Comparison of ENCODE assay signal across 16 cellular contexts in the genomic region with DNA sequence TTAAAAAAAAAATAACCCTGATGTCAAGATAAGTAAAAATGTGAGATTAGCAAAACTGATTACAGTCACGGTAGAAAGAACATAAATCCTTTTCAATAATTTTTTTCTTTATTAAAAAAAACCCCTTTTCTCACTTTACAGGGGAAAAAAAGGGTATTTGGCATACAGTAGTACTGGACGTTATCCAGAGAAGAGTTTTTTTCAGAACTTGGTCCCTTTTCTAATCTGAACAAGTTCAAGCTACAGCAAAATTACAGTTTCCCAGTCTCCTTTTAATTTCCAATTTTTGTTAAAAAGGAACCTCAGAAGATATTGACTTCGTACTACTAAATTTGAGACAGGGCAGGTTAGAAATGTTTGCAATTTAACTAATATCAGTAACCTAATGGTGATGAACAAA.
"Had no signal": no experiment of that assay in that cellular context is flagged by ENCODE, and none has a peak within 500 bp of the region (broad histone marks: within the 10 kb centered on the region; RNA-seq: fewer than 3 reads in every experiment).

No MANE protein-coding gene starts in this region.

- H3K36me3 ChIP-seq: esophagus squamous epithelium, lower lobe of right lung, SJCRH30, tibial nerve had no signal

- H3K4me3 ChIP-seq: coronary artery, esophagus squamous epithelium, lower lobe of right lung, SJCRH30, tibial nerve had no signal

- H3K4me1 ChIP-seq: esophagus squamous epithelium, lower lobe of right lung had no signal

- H2AFZ ChIP-seq: parathyroid adenoma had no signal

- ATAC-seq: activated CD8-positive, alpha-beta T cell treated with anti-CD3 and anti-CD28 coated beads for 36 hours; lower lobe of right lung; stimulated activated effector memory CD8-positive, alpha-beta T cell treated with anti-CD3 and anti-CD28 coated beads, Interleukin-12 subunit alpha, Interleukin-12 subunit beta, amount 100 ng/mL, for 72 hours had no signal

- H3K79me2 ChIP-seq: parathyroid adenoma had no signal

- DNase-seq: activated B cell treated with CpG ODN at 0.5 μM for 24 hours; activated CD4-positive, alpha-beta T cell treated with anti-CD3 and anti-CD28 coated beads for 48 hours; activated CD8-positive, alpha-beta memory T cell treated with anti-CD3 and anti-CD28 coated beads, Interleukin-2, amount 50 U/mL, for 4 hours; activated CD8-positive, alpha-beta T cell treated with anti-CD3 and anti-CD28 coated beads for 36 hours; activated effector memory CD4-positive, alpha-beta T cell treated with anti-CD3 and anti-CD28 coated beads, Interleukin-2, amount 50 U/mL, for 16 hours; activated T-cell treated with anti-CD3 and anti-CD28 coated beads, Interleukin-2, amount 50 U/mL, for 48 hours; amygdala; esophagus squamous epithelium; hypothalamus; lower lobe of right lung; midbrain; SJCRH30 had no signal

- H3K9ac ChIP-seq: parathyroid adenoma had no signal

- H3K9me3 ChIP-seq: esophagus squamous epithelium, lower lobe of right lung, SJCRH30 had no signal

- H3K27ac ChIP-seq: coronary artery, lower lobe of right lung, parathyroid adenoma, SJCRH30 had no signal

- H3K27me3 ChIP-seq: esophagus squamous epithelium, SJCRH30, tibial nerve had no signal
